In the genomic region with DNA sequence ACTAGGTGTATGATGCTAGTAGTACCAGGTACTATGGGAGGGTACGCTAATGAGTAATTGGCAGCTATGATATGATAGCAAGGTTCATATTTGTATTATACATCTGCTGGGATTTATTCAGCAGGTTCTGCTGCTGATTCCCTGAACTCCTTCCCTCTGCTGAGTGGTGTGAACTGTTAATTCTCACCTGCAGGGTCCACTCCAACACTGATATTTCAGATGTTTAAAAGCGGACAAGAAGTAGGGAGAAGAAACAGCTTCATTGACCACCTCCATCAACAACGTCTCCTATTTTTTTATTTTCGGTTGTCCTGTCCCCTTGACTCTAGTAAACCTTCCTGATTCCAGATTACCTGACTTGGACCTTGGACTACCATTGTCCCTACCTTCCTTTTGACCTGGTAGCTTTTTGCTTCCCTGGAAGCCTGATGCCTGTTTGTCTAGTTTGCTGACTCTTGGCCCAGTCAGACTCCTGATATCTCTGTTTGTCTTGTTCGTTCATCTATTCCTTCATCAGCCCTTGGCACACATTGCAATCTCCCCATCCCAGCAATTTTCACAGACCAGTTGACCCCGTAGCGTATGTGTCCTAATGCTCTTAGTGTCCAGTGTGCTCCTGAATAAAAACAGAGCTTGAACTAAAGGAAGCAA, we compare ENCODE assay signal across 22 cellular contexts. TPM values are rescaled to one million over a fixed set of nuclear protein-coding genes. Genes with fewer than 3 reads are reported as not detected.
DNase-seq lines count a peak whose midpoint lies in the region; ATAC-seq and TF ChIP-seq lines count a peak whose summit lies in the region.
"Had no signal": no experiment of that assay in that cellular context is flagged by ENCODE, and none has a peak within 500 bp of the region (broad histone marks: within the 10 kb centered on the region; RNA-seq: fewer than 3 reads in every experiment).

No MANE protein-coding gene starts in this region.

- H3K36me3 Mint-ChIP-seq in mesothelial cell of epicardium: no peaks in the 10 kb centered on the region
- H3K36me3 Mint-ChIP-seq in activated naive CD4-positive, alpha-beta T cell treated with anti-CD3 and anti-CD28 coated beads, Interleukin-2, amount 50 U/mL, for 72 hours: no peaks in the 10 kb centered on the region

- no peak for TF ChIP-seq RAD21 in HCT116 (IDR thresholded peaks at IDR 0.05; ENCODE audit: low read depth)

- peaks cover 10% of the 10 kb centered on the region for H3K4me1 Mint-ChIP-seq in mesothelial cell of epicardium

- POLR2A ChIA-PET in HCT116 (lab: Charles Lee) (no interaction called here), OCI-LY7 (lab: Charles Lee) (no interaction called here)

- no peaks in the 10 kb centered on the region for H3K27me3 ChIP-seq in HCT116 (ENCODE audit: insufficient read depth, low read length)
- H3K27me3 ChIP-seq in colonic mucosa: no peaks in the 10 kb centered on the region
- no peaks in the 10 kb centered on the region for H3K27me3 ChIP-seq in transverse colon
- H3K27me3 ChIP-seq: SJSA1 had no signal

- H3K9me3 ChIP-seq in HCT116 (ENCODE audit: control insufficient read depth in 1 of 2, insufficient read depth in 1 of 2, low read depth in 1 of 2, low read length in 2 of 2) (no peaks in the 10 kb centered on the region), colonic mucosa (no peaks in the 10 kb centered on the region), transverse colon (no peaks in the 10 kb centered on the region), OCI-LY7 (ENCODE audit: low read length) (no peaks in the 10 kb centered on the region)
- H3K9me3 ChIP-seq: SJSA1 had no signal

- peak overlapping the region; percentile 22 for H2AFZ ChIP-seq in HCT116 (ENCODE audit: low read depth, low read length, poor library complexity, severe bottlenecking)
- H2AFZ ChIP-seq in OCI-LY7 (ENCODE audit: low read length): no peak overlapping the region
- H2AFZ ChIP-seq: GM23248 had no signal

- H3K36me3 ChIP-seq in HCT116 (ENCODE audit: control insufficient read depth in 1 of 2, insufficient read depth in 2 of 2, low read length in 2 of 2) (no peaks in the 10 kb centered on the region), colonic mucosa (no peaks in the 10 kb centered on the region), transverse colon (no peaks in the 10 kb centered on the region), OCI-LY7 (ENCODE audit: insufficient read depth, low read length) (no peaks in the 10 kb centered on the region)
- H3K36me3 ChIP-seq: SJSA1 had no signal

- intact Hi-C loops in HCT116 (cut with micrococcal nuclease) (no loop called here), colonic mucosa (cut with DNase I) (no loop called here), transverse colon (cut with DNase I; ENCODE audit: low total_unique reads) (no loop called here), OCI-LY7 (cut with micrococcal nuclease; ENCODE audit: unreplicated experiment) (no loop called here)

- no peak overlapping the region for H3K27ac ChIP-seq in HCT116 (ENCODE audit: low read depth, low read length)
- H3K27ac ChIP-seq in colonic mucosa: no peak overlapping the region
- H3K27ac ChIP-seq in transverse colon: peak overlapping the region; percentile 33 to 53 (median 52)
- no peak overlapping the region for H3K27ac ChIP-seq in OCI-LY7 (ENCODE audit: low read depth, low read length, poor library complexity, severe bottlenecking)
- H3K27ac ChIP-seq: C4-2B, GM23248, SJSA1 had no signal

- no peak for TF ChIP-seq EP300 in transverse colon (IDR thresholded peaks at IDR 0.05; ENCODE audit: low read depth)

- no peak overlapping the region for H3K4me2 ChIP-seq in HCT116 (ENCODE audit: low read length)
- no peak overlapping the region for H3K4me2 ChIP-seq in OCI-LY7 (ENCODE audit: low read length)

- 63 to 71% methylated on average over 3 to 7 of the region's 7 CpGs for WGBS in transverse colon (ENCODE audit: low coverage in 1 of 2), 2 donors

- TF ChIP-seq POLR2A in HCT116 (IDR thresholded peaks at IDR 0.05; ENCODE audit: borderline replicate concordance, extremely low read depth, insufficient read depth, insufficient read length) (no peak), transverse colon (IDR thresholded peaks at IDR 0.05) (no peak)

- H3K4me1 ChIP-seq in HCT116 (ENCODE audit: control insufficient read depth in 1 of 2, insufficient read depth in 2 of 2, low read length in 2 of 2) (peaks cover 0 to 10% of the 10 kb centered on the region in 2 experiments; a peak in 3 of 4 replicates), colonic mucosa (no peaks in the 10 kb centered on the region), transverse colon (no peaks in the 10 kb centered on the region), OCI-LY7 (ENCODE audit: insufficient read depth, low read length, poor library complexity, severe bottlenecking) (no peaks in the 10 kb centered on the region)
- H3K4me1 ChIP-seq: SJSA1 had no signal

- DNase-seq in HCT116 (ENCODE audit: low read depth, low spot score) (no peak), colonic mucosa (peak; percentile 51), mesothelial cell of epicardium (ENCODE audit: low spot score in 2 of 2, unreplicated experiment in 2 of 2) (no peak), transverse colon (peak; percentile 31), OCI-LY7 (ENCODE audit: low spot score) (no peak), NCI-H1417 (lab: John Stamatoyannopoulos, UW) (no peak)
- no peak for DNase-seq in activated CD4-positive, alpha-beta T cell treated with anti-CD3 and anti-CD28 coated beads, Interleukin-2, amount 50 U/mL, for 1 hour
- no peak for DNase-seq in activated naive CD4-positive, alpha-beta T cell treated with anti-CD3 and anti-CD28 coated beads, Interleukin-2, amount 50 U/mL, for 72 hours (ENCODE audit: low spot score in 2 of 2)
- DNase-seq: AML-193, DMS 273 treated with DMSO at 0.1 percent for 48 hours, GF-D8, GM23248, NCI-H1105 treated with DMSO at 0.1 percent for 48 hours, NCI-H187, NCI-H2107, NCI-H524, NCI-H82, SW 1271 had no signal

- no peaks in the 10 kb centered on the region for H3K9me2 ChIP-seq in HCT116 (ENCODE audit: insufficient read depth)
- no peaks in the 10 kb centered on the region for H3K9me2 ChIP-seq in OCI-LY7 (ENCODE audit: insufficient read depth, low read length)

- CTCF ChIA-PET in HCT116 (lab: Charles Lee) (no interaction called here), OCI-LY7 (lab: Charles Lee; ENCODE audit: unreplicated experiment) (interaction anchor here (1.1 kb wide), 1 partner anchor 13 kb away, joined by 4 read pairs; no protein-coding TSS in a partner anchor)

- no peaks in the 10 kb centered on the region for H4K20me1 ChIP-seq in HCT116 (ENCODE audit: insufficient read depth)
- no peaks in the 10 kb centered on the region for H4K20me1 ChIP-seq in OCI-LY7 (ENCODE audit: insufficient read depth, low read length)

- H3K4me3 ChIP-seq in HCT116 (replicated peaks in 1 of 2; ENCODE audit: low read depth in 1 of 2, low read length in 2 of 2) (no peak overlapping the region), colonic mucosa (no peak overlapping the region), transverse colon (no peak overlapping the region), OCI-LY7 (ENCODE audit: low read depth, low read length, poor library complexity, severe bottlenecking) (no peak overlapping the region)
- H3K4me3 ChIP-seq: GM23248, K562, SJSA1 had no signal

- H3K4me3 Mint-ChIP-seq in mesothelial cell of epicardium: no peak overlapping the region

- BruUV-seq in HCT116 (replicated peaks; lab: Mats Ljungman, UMichigan): no TSS peak
- no TSS peak for BruUV-seq in OCI-LY7 (replicated peaks; lab: Mats Ljungman, UMichigan)

- peak overlapping the region; percentile 47 for H3K27ac Mint-ChIP-seq in mesothelial cell of epicardium
- no peak overlapping the region for H3K27ac Mint-ChIP-seq in activated naive CD4-positive, alpha-beta T cell treated with anti-CD3 and anti-CD28 coated beads, Interleukin-2, amount 50 U/mL, for 72 hours

- H3K9ac ChIP-seq in HCT116 (ENCODE audit: low read length) (no peak overlapping the region), colonic mucosa (ENCODE audit: low read depth in 2 of 2, low read length in 2 of 2) (no peak overlapping the region)
- H3K9ac ChIP-seq: GM23248 had no signal

- peaks cover 30% of the 10 kb centered on the region for H3K9me3 Mint-ChIP-seq in mesothelial cell of epicardium
- no peaks in the 10 kb centered on the region for H3K9me3 Mint-ChIP-seq in activated naive CD4-positive, alpha-beta T cell treated with anti-CD3 and anti-CD28 coated beads, Interleukin-2, amount 50 U/mL, for 72 hours

- TF ChIP-seq CTCF in HCT116 (IDR thresholded peaks at IDR 0.05 in 2 of 3, conservative IDR thresholded peaks at IDR 0.05 in 1 of 3; ENCODE audit: borderline replicate concordance in 1 of 3, insufficient read depth in 1 of 3, low read depth in 2 of 3, low read length in 2 of 3) (no peak), colonic mucosa (IDR thresholded peaks at IDR 0.05) (no peak), mesothelial cell of epicardium (IDR thresholded peaks at IDR 0.05; ENCODE audit: unreplicated experiment) (no peak), transverse colon (IDR thresholded peaks at IDR 0.05) (peak in 1 of 5 experiments; percentile 14), OCI-LY7 (conservative IDR thresholded peaks at IDR 0.05; ENCODE audit: low read length) (no peak)

- in situ Hi-C loops in transverse colon (cut with MboI; ENCODE audit: low pct_ligation_motif_present in 1 of 4, low pct_unique_long_range_greater_than_20kb in 1 of 4, low sequenced_read_pairs in 3 of 4): no loop called here

- no peak for ATAC-seq in HCT116
- ATAC-seq in activated naive CD4-positive, alpha-beta T cell treated with anti-CD3 and anti-CD28 coated beads, Interleukin-2, amount 50 U/mL, for 72 hours: no peak
- ATAC-seq: K562, Panc1 had no signal

- H3K79me2 ChIP-seq in HCT116 (ENCODE audit: insufficient read depth, low read length) (no peaks in the 10 kb centered on the region), OCI-LY7 (ENCODE audit: insufficient read depth, low read depth, low read length) (no peaks in the 10 kb centered on the region)

- RAD21 ChIA-PET in HCT116 (lab: Charles Lee; ENCODE audit: low non-redundant PET in 1 of 2, low total read pairs in 2 of 2, uncharacterized antibody in 2 of 2, unreplicated experiment in 2 of 2): no interaction called here

- H3K27me3 Mint-ChIP-seq in mesothelial cell of epicardium (ENCODE audit: low read depth): no peaks in the 10 kb centered on the region

TF ChIP-seq in HCT116, 20 proteins besides CTCF, POLR2A, EP300 and RAD21:
- TF ChIP-seq, protein P1, sequence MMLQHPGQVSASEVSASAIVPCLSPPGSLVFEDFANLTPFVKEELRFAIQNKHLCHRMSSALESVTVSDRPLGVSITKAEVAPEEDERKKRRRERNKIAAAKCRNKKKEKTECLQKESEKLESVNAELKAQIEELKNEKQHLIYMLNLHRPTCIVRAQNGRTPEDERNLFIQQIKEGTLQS (IDR thresholded peaks at IDR 0.05): no peak
- TF ChIP-seq JUND (IDR thresholded peaks at IDR 0.05): no peak

RNA-seq across cellular contexts. Expression of a gene that starts 34.0 kb away (rescaled TPM):
- 5.8 TPM for total RNA-seq in HCT116 (2021; ENCODE audit: unreplicated experiment)
- 3.2 and 4.0 TPM in 2 replicates for polyA plus RNA-seq in HCT116 (2012)
- 10 to 100 TPM; 28.0 to 41.5 TPM for total RNA-seq in colonic mucosa
- 0.43 to 0.86 TPM (median 0.58 TPM) in 3 replicates for total RNA-seq in mesothelial cell of epicardium
- total RNA-seq in transverse colon: 10 to 100 TPM in 3 of 4 donors, 1 to 10 TPM in 1; 6.7 to 54.8 (median 30.4) TPM
- total RNA-seq in OCI-LY7 (2014; rRNA removed; shearing (Covaris generic)): not detected in 2 replicates
- total RNA-seq in OCI-LY7 (2022): not detected in 2 replicates
- not detected for total RNA-seq in activated naive CD4-positive, alpha-beta T cell treated with anti-CD3 and anti-CD28 coated beads, Interleukin-2, amount 50 U/mL, for 72 hours
- total RNA-seq: SJSA1 had no signal
- polyA plus RNA-seq: K562 had no signal

Comparison
In these comparisons a context has a peak if more than half of its experiments do, and no peak if none do; other contexts are left out.
1. DNase-seq: peak in colonic mucosa (single experiment) and transverse colon (single experiment); none in HCT116 (single experiment), mesothelial cell of epicardium (0 of 2), OCI-LY7 (single experiment), activated CD4-positive, alpha-beta T cell treated with anti-CD3 and anti-CD28 coated beads, Interleukin-2, amount 50 U/mL, for 1 hour (single experiment), NCI-H1417 (0 of 3) and activated naive CD4-positive, alpha-beta T cell treated with anti-CD3 and anti-CD28 coated beads, Interleukin-2, amount 50 U/mL, for 72 hours (0 of 2).
2. H3K27ac ChIP-seq: peak in transverse colon (4 of 4); none in HCT116 (single experiment), colonic mucosa (single experiment) and OCI-LY7 (single experiment).